ENCODE assay signal across 8 cellular contexts in genomic region chr4:150242820-150243458, GRCh38.
DNase-seq lines count a peak whose midpoint lies in the region; TF ChIP-seq lines count a peak whose summit lies in the region.

No MANE protein-coding gene starts in this region.

- in situ Hi-C loops in ACHN (cut with HindIII; ENCODE audit: low pct_ligation_motif_present, low pct_unique_long_range_greater_than_20kb, low sequenced_read_pairs) (no loop called here), transverse colon (cut with MboI; ENCODE audit: low pct_ligation_motif_present in 1 of 4, low pct_unique_long_range_greater_than_20kb in 1 of 4, low sequenced_read_pairs in 3 of 4) (loop anchor here in 2 of 4 donors (10.0 kb wide), 1 partner anchor 238 kb away; no protein-coding TSS in a partner anchor)

- no peak for TF ChIP-seq POLR2A in transverse colon (IDR thresholded peaks at IDR 0.05)

- no peaks in the 10 kb centered on the region for H3K79me2 ChIP-seq in KMS-11 (ENCODE audit: insufficient read depth, low read depth)

- H3K9me3 ChIP-seq in transverse colon: no peaks in the 10 kb centered on the region

- H3K27ac ChIP-seq in KMS-11 (no peak overlapping the region), transverse colon (no peak overlapping the region)

- H2AFZ ChIP-seq in KMS-11 (ENCODE audit: low read depth): no peak overlapping the region

- H3K4me2 ChIP-seq in KMS-11: no peak overlapping the region

- H4K20me1 ChIP-seq in KMS-11 (ENCODE audit: insufficient read depth): no peaks in the 10 kb centered on the region

- no peak for TF ChIP-seq EP300 in transverse colon (IDR thresholded peaks at IDR 0.05; ENCODE audit: low read depth)

- DNase-seq in ACHN (peak; percentile 38), EH (ENCODE audit: low read depth) (peak; percentile 73), amniotic epithelial cell (ENCODE audit: low read depth) (peak; percentile 38), iPS-NIHi7 (ENCODE audit: extremely low spot score) (peak; percentile 80), transverse colon (no peak), MV-4-11 (lab: John Stamatoyannopoulos, UW) (no peak)
- no peak for DNase-seq in activated effector memory CD4-positive, alpha-beta T cell treated with Interleukin-2 at 50 U/mL for 16 hours

- no peaks in the 10 kb centered on the region for H3K36me3 ChIP-seq in KMS-11 (ENCODE audit: insufficient read depth)
- H3K36me3 ChIP-seq in transverse colon: no peaks in the 10 kb centered on the region

- peak; percentile 95 for TF ChIP-seq CTCF in KMS-11 (conservative IDR thresholded peaks at IDR 0.05; ENCODE audit: low read depth, low read length)
- peak; percentile 72 to 87 (median 84) for TF ChIP-seq CTCF in transverse colon (IDR thresholded peaks at IDR 0.05)

- H3K27me3 ChIP-seq in KMS-11 (ENCODE audit: insufficient read depth, low read depth) (no peaks in the 10 kb centered on the region), transverse colon (no peaks in the 10 kb centered on the region)

- intact Hi-C loops in transverse colon (cut with DNase I; ENCODE audit: low total_unique reads): loop anchor here (10.0 kb wide), 1 partner anchor 248 kb away; no protein-coding TSS in a partner anchor

- H3K4me1 ChIP-seq in KMS-11 (ENCODE audit: low read depth, poor library complexity, severe bottlenecking) (peaks cover 14% of the 10 kb centered on the region), transverse colon (peaks cover 0 to 10% (median 2%) of the 10 kb centered on the region in 4 donors)

- H3K9ac ChIP-seq in KMS-11: no peak overlapping the region

- H3K4me3 ChIP-seq in KMS-11 (IDR thresholded peaks at IDR 0.05; ENCODE audit: insufficient read depth, low read depth, low read length) (no peak overlapping the region), transverse colon (no peak overlapping the region)

- 53 to 57% methylated on average over 6 of the region's 6 CpGs for WGBS in transverse colon (ENCODE audit: low coverage in 1 of 2), 2 donors

Comparison
In these comparisons a context has a peak if more than half of its experiments do, and no peak if none do; other contexts are left out.
1. DNase-seq: peak in ACHN (single experiment), EH (single experiment), amniotic epithelial cell (single experiment) and iPS-NIHi7 (single experiment); none in transverse colon (single experiment), activated effector memory CD4-positive, alpha-beta T cell treated with Interleukin-2 at 50 U/mL for 16 hours (single experiment) and MV-4-11 (single experiment).